13 cellular contexts compared by ENCODE assay signal in genomic region chr13:43363156-43363918, GRCh38.
DNase-seq lines count a peak whose midpoint lies in the region; ATAC-seq and TF ChIP-seq lines count a peak whose summit lies in the region.
"Had no signal": no experiment of that assay in that cellular context is flagged by ENCODE, and none has a peak within 500 bp of the region (broad histone marks: within the 10 kb centered on the region; RNA-seq: fewer than 3 reads in every experiment).

No MANE protein-coding gene starts in this region.

- peak; percentile 47 for DNase-seq in MG63
- peak; percentile 41 for DNase-seq in astrocyte of the cerebellum (ENCODE audit: low read depth)
- DNase-seq in left kidney (ENCODE audit: low read depth, low spot score): peak; percentile 78
- no peak for DNase-seq in substantia nigra (lab: John Stamatoyannopoulos, UW)
- DNase-seq in right atrium auricular region (ENCODE audit: low spot score): no peak
- DNase-seq in T-helper 2 cell: no peak
- DNase-seq: activated CD4-positive, alpha-beta T cell treated with anti-CD3 and anti-CD28 coated beads, Interleukin-2, amount 10 ng/mL, durations not matched to agents 24 days and 14 days; activated effector memory CD4-positive, alpha-beta T cell treated with Interleukin-2 at 50 U/mL for 16 hours; Calu3; foreskin keratinocyte; NCI-H774 had no signal

- in situ Hi-C loops in astrocyte of the cerebellum (cut with HindIII; ENCODE audit: low sequenced_read_pairs): no loop called here

- TF ChIP-seq CTCF in astrocyte of the cerebellum (IDR thresholded peaks at IDR 0.05; ENCODE audit: low read depth, low read length, missing control alignments): no peak
- no peak for TF ChIP-seq CTCF in right atrium auricular region (IDR thresholded peaks at IDR 0.05)

- H3K36me3 ChIP-seq in MG63 (no peaks in the 10 kb centered on the region), right atrium auricular region (no peaks in the 10 kb centered on the region)

- H3K4me3 ChIP-seq in MG63: no peak overlapping the region
- H3K4me3 ChIP-seq in astrocyte of the cerebellum (ENCODE audit: low read depth, low read length): no peak overlapping the region
- H3K4me3 ChIP-seq in right atrium auricular region: no peak overlapping the region

- no peaks in the 10 kb centered on the region for H3K27me3 ChIP-seq in MG63
- no peaks in the 10 kb centered on the region for H3K27me3 ChIP-seq in right atrium auricular region
- H3K27me3 ChIP-seq: foreskin keratinocyte had no signal

- no peak for ATAC-seq in GM21717 (IDR thresholded peaks at IDR 0.05; ENCODE audit: unreplicated experiment)
- ATAC-seq: foreskin keratinocyte; stimulated activated memory B cell treated with anti-CD40 and anti-IgM and Interleukin-4, amounts not matched to agents 10 μg/mL and 1 μg/mL and 100 μg/mL, for 72 hours had no signal

- H3K9me3 ChIP-seq in MG63: no peaks in the 10 kb centered on the region
- no peaks in the 10 kb centered on the region for H3K9me3 ChIP-seq in right atrium auricular region

- H3K27ac ChIP-seq in substantia nigra (ENCODE audit: low read depth, low read length, poor library complexity, severe bottlenecking) (peak overlapping the region; percentile 67), right atrium auricular region (no peak overlapping the region)
- H3K27ac ChIP-seq: foreskin keratinocyte had no signal

- peaks cover 0 to 8% of the 10 kb centered on the region in 2 donors for H3K4me1 ChIP-seq in right atrium auricular region
- H3K4me1 ChIP-seq: foreskin keratinocyte had no signal

Comparison
In these comparisons a context has a peak if more than half of its experiments do, and no peak if none do; other contexts are left out.
1. DNase-seq: peak in MG63 (single experiment), astrocyte of the cerebellum (single experiment) and left kidney (single experiment); none in substantia nigra (0 of 49), right atrium auricular region (single experiment) and T-helper 2 cell (0 of 5).